In the genomic region with DNA sequence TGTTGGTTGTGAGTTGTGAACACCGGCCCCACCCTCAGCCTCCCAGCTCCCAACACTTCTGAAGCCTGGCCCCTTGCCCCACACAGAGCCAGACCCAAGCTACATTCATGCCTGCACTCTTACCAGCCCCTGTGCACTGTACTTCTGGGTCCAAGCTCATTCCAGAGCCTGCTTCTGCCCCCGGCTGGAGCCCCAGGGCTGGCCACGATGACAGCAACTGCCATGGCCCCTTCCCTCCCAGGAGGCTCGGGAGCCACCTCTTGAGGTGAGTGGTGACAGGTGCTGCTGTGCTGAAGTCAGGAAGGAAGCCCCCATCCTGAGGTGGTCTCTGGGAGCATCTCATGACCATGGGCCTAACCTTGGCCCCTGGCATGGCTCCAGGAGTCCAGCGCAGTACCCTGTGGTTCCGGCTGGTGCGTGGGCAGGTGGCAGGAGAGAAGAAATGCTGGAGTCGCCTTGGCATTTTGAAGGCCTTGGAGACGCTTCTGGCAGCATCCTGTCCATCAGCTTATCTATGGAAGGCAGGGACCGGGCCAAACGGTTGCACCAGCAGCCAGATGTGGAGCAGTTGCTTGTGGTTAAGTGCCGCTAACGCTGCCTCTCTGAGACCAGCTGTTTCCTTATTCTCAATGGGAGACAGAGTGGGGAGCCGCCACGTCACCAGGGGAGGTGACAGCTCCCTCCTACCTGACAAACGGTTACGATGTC, we compare ENCODE assay signal across 1 cellular context.
A peak's percentile ranks its signal among the peaks of the same experiment; 100 is the strongest.
TF ChIP-seq lines count a peak whose summit lies in the region.

No MANE protein-coding gene starts in this region.

TF ChIP-seq in K562, 482 proteins besides CTCF, POLR2A, EP300 and RAD21 (continued from another document and continues in another):
- TF ChIP-seq, protein P1, sequence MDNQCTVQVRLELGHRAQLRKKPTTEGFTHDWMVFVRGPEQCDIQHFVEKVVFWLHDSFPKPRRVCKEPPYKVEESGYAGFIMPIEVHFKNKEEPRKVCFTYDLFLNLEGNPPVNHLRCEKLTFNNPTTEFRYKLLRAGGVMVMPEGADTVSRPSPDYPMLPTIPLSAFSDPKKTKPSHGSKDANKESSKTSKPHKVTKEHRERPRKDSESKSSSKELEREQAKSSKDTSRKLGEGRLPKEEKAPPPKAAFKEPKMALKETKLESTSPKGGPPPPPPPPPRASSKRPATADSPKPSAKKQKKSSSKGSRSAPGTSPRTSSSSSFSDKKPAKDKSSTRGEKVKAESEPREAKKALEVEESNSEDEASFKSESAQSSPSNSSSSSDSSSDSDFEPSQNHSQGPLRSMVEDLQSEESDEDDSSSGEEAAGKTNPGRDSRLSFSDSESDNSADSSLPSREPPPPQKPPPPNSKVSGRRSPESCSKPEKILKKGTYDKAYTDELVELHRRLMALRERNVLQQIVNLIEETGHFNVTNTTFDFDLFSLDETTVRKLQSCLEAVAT (IDR thresholded peaks at IDR 0.05) = peak in 1 of 2 experiments; percentile 75; a peak in 1 of 4 replicates
- TF ChIP-seq FIP1L1 (IDR thresholded peaks at IDR 0.05; ENCODE audit: low read depth, low read length, poor library complexity, severe bottlenecking) (no peak), NFIC (IDR thresholded peaks at IDR 0.05) (peak; percentile 89), CBX3 (IDR thresholded peaks at IDR 0.05; ENCODE audit: borderline replicate concordance in 1 of 2, low read length in 2 of 2) (peak in 1 of 2 experiments; percentile 85; a peak in 1 of 3 replicates), NFIX (CRISPR knock-in tag; IDR thresholded peaks at IDR 0.05; ENCODE audit: low read depth) (no peak), ARID1B (IDR thresholded peaks at IDR 0.05) (peak; percentile 91), ZNF717 (CRISPR knock-in tag; IDR thresholded peaks at IDR 0.05) (no peak), ZNF197 (CRISPR knock-in tag; IDR thresholded peaks at IDR 0.05; ENCODE audit: low read depth) (peak; percentile 67; the same call in 1 of the 2 replicates), MYC (IDR thresholded peaks at IDR 0.05; ENCODE audit: low read depth, low read length) (peak; percentile 66; the same call in 1 of the 2 replicates), MYC (CRISPR knock-in tag; IDR thresholded peaks at IDR 0.05; ENCODE audit: borderline replicate concordance, low read depth) (no peak), SIN3A (IDR thresholded peaks at IDR 0.05; ENCODE audit: borderline replicate concordance in 2 of 2, control insufficient read depth in 1 of 2, low read depth in 2 of 2, low read length in 2 of 2) (peak; percentile 65 to 88; a peak in 3 of 4 replicates), ELF2 (CRISPR knock-in tag; IDR thresholded peaks at IDR 0.05) (no peak), NCOR1 (IDR thresholded peaks at IDR 0.05) (peak; percentile 84), CBFA2T2 (conservative IDR thresholded peaks at IDR 0.05) (peak; percentile 95), ZC3H8 (IDR thresholded peaks at IDR 0.05) (no peak), ZNF217 (CRISPR knock-in tag; IDR thresholded peaks at IDR 0.05) (no peak), NFE2 (IDR thresholded peaks at IDR 0.05; ENCODE audit: low read depth) (peak; percentile 38; the same call in 1 of the 2 replicates), CEBPB (tag; IDR thresholded peaks at IDR 0.05) (peak; percentile 62), GABPB1 (CRISPR knock-in tag; IDR thresholded peaks at IDR 0.05) (peak; percentile 72), TCF7 (IDR thresholded peaks at IDR 0.05; ENCODE audit: borderline replicate concordance) (0 out of 2 replicates have a peak, but pooled peaks have one; percentile 23), SMARCB1 (IDR thresholded peaks at IDR 0.05; ENCODE audit: insufficient read length, low read depth) (no peak), TCF3 (CRISPR knock-in tag; IDR thresholded peaks at IDR 0.05) (peak; percentile 96), CCNT2 (IDR thresholded peaks at IDR 0.05; ENCODE audit: borderline replicate concordance, extremely low read depth, insufficient read length, low read depth, low read length) (peak; percentile 48), ARNT (IDR thresholded peaks at IDR 0.05) (peak; percentile 26 to 41; a peak in 1 of 4 replicates), KLF1 (tag; IDR thresholded peaks at IDR 0.05) (no peak), RCOR1 (IDR thresholded peaks at IDR 0.05; ENCODE audit: borderline replicate concordance in 1 of 2, low read depth in 2 of 2, low read length in 2 of 2) (peak; percentile 61 to 92; a peak in 3 of 4 replicates), ZNF354B (CRISPR knock-in tag; IDR thresholded peaks at IDR 0.05) (no peak), U2AF2 (optimal IDR thresholded peaks at IDR 0.05; ENCODE audit: low read depth, low read length) (no peak), TEAD4 (IDR thresholded peaks at IDR 0.05; ENCODE audit: low read length) (peak; percentile 95), TEAD4 (CRISPR knock-in tag; IDR thresholded peaks at IDR 0.05; ENCODE audit: borderline replicate concordance) (no peak), ZBED1 (IDR thresholded peaks at IDR 0.05) (peak; percentile 65; the same call in 1 of the 2 replicates), YY1 (IDR thresholded peaks at IDR 0.05; ENCODE audit: borderline replicate concordance in 1 of 3, control insufficient read depth in 1 of 3, extremely low read depth in 1 of 3, insufficient read depth in 3 of 3, insufficient read length in 1 of 3, insufficient replicate concordance in 2 of 3, low read depth in 1 of 3, low read length in 2 of 3) (peak in 1 of 3 experiments; percentile 45), GATA2 (CRISPR knock-in tag; IDR thresholded peaks at IDR 0.05) (peak; percentile 90), TEAD1 (CRISPR knock-in tag; IDR thresholded peaks at IDR 0.05) (0 out of 4 replicates have a peak, but pooled peaks of 1 of the 2 experiments have one; percentile 41), TAL1 (IDR thresholded peaks at IDR 0.05) (peak; percentile 86), MYNN (IDR thresholded peaks at IDR 0.05) (peak; percentile 93), MYNN (CRISPR knock-in tag; IDR thresholded peaks at IDR 0.05) (no peak)
- TF ChIP-seq, protein P2, sequence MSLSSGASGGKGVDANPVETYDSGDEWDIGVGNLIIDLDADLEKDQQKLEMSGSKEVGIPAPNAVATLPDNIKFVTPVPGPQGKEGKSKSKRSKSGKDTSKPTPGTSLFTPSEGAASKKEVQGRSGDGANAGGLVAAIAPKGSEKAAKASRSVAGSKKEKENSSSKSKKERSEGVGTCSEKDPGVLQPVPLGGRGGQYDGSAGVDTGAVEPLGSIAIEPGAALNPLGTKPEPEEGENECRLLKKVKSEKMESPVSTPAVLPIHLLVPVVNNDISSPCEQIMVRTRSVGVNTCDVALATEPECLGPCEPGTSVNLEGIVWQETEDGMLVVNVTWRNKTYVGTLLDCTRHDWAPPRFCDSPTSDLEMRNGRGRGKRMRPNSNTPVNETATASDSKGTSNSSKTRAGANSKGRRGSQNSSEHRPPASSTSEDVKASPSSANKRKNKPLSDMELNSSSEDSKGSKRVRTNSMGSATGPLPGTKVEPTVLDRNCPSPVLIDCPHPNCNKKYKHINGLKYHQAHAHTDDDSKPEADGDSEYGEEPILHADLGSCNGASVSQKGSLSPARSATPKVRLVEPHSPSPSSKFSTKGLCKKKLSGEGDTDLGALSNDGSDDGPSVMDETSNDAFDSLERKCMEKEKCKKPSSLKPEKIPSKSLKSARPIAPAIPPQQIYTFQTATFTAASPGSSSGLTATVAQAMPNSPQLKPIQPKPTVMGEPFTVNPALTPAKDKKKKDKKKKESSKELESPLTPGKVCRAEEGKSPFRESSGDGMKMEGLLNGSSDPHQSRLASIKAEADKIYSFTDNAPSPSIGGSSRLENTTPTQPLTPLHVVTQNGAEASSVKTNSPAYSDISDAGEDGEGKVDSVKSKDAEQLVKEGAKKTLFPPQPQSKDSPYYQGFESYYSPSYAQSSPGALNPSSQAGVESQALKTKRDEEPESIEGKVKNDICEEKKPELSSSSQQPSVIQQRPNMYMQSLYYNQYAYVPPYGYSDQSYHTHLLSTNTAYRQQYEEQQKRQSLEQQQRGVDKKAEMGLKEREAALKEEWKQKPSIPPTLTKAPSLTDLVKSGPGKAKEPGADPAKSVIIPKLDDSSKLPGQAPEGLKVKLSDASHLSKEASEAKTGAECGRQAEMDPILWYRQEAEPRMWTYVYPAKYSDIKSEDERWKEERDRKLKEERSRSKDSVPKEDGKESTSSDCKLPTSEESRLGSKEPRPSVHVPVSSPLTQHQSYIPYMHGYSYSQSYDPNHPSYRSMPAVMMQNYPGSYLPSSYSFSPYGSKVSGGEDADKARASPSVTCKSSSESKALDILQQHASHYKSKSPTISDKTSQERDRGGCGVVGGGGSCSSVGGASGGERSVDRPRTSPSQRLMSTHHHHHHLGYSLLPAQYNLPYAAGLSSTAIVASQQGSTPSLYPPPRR (CRISPR knock-in tag; IDR thresholded peaks at IDR 0.05; ENCODE audit: borderline replicate concordance) = 0 out of 2 replicates have a peak, but pooled peaks have one; percentile 76
- TF ChIP-seq, protein P3, sequence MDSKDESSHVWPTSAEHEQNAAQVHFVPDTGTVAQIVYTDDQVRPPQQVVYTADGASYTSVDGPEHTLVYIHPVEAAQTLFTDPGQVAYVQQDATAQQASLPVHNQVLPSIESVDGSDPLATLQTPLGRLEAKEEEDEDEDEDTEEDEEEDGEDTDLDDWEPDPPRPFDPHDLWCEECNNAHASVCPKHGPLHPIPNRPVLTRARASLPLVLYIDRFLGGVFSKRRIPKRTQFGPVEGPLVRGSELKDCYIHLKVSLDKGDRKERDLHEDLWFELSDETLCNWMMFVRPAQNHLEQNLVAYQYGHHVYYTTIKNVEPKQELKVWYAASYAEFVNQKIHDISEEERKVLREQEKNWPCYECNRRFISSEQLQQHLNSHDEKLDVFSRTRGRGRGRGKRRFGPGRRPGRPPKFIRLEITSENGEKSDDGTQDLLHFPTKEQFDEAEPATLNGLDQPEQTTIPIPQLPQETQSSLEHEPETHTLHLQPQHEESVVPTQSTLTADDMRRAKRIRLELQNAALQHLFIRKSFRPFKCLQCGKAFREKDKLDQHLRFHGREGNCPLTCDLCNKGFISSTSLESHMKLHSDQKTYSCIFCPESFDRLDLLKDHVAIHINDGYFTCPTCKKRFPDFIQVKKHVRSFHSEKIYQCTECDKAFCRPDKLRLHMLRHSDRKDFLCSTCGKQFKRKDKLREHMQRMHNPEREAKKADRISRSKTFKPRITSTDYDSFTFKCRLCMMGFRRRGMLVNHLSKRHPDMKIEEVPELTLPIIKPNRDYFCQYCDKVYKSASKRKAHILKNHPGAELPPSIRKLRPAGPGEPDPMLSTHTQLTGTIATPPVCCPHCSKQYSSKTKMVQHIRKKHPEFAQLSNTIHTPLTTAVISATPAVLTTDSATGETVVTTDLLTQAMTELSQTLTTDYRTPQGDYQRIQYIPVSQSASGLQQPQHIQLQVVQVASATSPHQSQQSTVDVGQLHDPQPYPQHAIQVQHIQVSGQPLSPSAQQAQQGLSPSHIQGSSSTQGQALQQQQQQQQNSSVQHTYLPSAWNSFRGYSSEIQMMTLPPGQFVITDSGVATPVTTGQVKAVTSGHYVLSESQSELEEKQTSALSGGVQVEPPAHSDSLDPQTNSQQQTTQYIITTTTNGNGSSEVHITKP (IDR thresholded peaks at IDR 0.05; ENCODE audit: partially characterized antibody) = no peak
- TF ChIP-seq, protein P4, sequence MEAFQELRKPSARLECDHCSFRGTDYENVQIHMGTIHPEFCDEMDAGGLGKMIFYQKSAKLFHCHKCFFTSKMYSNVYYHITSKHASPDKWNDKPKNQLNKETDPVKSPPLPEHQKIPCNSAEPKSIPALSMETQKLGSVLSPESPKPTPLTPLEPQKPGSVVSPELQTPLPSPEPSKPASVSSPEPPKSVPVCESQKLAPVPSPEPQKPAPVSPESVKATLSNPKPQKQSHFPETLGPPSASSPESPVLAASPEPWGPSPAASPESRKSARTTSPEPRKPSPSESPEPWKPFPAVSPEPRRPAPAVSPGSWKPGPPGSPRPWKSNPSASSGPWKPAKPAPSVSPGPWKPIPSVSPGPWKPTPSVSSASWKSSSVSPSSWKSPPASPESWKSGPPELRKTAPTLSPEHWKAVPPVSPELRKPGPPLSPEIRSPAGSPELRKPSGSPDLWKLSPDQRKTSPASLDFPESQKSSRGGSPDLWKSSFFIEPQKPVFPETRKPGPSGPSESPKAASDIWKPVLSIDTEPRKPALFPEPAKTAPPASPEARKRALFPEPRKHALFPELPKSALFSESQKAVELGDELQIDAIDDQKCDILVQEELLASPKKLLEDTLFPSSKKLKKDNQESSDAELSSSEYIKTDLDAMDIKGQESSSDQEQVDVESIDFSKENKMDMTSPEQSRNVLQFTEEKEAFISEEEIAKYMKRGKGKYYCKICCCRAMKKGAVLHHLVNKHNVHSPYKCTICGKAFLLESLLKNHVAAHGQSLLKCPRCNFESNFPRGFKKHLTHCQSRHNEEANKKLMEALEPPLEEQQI (IDR thresholded peaks at IDR 0.05) = no peak
- TF ChIP-seq, protein P5, sequence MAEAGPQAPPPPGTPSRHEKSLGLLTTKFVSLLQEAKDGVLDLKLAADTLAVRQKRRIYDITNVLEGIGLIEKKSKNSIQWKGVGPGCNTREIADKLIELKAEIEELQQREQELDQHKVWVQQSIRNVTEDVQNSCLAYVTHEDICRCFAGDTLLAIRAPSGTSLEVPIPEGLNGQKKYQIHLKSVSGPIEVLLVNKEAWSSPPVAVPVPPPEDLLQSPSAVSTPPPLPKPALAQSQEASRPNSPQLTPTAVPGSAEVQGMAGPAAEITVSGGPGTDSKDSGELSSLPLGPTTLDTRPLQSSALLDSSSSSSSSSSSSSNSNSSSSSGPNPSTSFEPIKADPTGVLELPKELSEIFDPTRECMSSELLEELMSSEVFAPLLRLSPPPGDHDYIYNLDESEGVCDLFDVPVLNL (CRISPR knock-in tag; IDR thresholded peaks at IDR 0.05; ENCODE audit: low read depth) = no peak
- TF ChIP-seq, protein P6, sequence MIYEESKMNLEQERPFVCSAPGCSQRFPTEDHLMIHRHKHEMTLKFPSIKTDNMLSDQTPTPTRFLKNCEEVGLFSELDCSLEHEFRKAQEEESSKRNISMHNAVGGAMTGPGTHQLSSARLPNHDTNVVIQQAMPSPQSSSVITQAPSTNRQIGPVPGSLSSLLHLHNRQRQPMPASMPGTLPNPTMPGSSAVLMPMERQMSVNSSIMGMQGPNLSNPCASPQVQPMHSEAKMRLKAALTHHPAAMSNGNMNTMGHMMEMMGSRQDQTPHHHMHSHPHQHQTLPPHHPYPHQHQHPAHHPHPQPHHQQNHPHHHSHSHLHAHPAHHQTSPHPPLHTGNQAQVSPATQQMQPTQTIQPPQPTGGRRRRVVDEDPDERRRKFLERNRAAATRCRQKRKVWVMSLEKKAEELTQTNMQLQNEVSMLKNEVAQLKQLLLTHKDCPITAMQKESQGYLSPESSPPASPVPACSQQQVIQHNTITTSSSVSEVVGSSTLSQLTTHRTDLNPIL (CRISPR knock-in tag; IDR thresholded peaks at IDR 0.05) = no peak
- TF ChIP-seq, protein P7, sequence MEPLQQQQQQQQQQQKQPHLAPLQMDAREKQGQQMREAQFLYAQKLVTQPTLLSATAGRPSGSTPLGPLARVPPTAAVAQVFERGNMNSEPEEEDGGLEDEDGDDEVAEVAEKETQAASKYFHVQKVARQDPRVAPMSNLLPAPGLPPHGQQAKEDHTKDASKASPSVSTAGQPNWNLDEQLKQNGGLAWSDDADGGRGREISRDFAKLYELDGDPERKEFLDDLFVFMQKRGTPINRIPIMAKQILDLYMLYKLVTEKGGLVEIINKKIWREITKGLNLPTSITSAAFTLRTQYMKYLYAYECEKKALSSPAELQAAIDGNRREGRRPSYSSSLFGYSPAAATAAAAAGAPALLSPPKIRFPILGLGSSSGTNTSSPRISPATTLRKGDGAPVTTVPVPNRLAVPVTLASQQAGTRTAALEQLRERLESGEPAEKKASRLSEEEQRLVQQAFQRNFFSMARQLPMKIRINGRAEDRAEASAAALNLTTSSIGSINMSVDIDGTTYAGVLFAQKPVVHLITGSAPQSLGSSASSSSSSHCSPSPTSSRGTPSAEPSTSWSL (CRISPR knock-in tag; IDR thresholded peaks at IDR 0.05; ENCODE audit: borderline replicate concordance) = no peak
